8 cellular contexts compared by ENCODE assay signal in the genomic region with DNA sequence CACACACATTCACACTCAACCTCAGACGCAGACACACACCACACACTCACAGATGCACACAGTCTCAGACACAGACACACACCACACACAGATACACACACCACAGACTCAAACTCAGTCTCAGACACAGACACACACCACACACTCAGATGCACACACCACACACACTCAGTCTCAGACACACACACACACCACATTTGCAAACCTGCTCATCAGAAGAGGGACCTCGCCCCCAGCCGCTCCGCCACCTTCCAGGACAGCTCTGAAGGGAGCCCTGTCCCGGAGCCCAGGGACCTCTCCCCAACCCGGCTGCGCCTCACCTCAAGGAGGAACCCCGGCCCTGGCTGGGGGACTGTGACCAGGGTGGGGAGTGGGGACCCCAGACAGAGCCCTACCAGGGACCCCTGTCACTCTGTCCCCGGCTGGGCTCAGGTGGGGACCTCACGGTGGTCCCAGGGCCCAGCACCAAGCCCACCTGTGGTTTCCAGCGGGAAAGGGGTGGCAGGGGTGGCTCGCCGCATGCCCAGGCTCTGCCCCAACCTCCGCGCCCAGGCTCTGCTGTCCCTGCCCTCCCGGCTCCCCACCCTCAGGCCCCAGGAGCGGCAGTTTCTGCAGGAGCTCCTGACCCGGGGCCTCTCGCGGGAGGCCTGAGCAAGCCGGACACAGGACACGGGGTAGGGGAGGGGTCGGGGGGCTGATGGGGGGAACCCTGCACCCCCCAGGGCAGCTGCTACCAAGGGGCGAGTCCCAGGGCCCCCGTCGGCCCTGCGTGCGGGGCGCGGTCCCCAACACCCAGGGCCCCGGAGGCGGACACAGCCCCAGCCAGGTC. TPM values are rescaled to one million over a fixed set of nuclear protein-coding genes. Genes with fewer than 3 reads are reported as not detected.
A peak's percentile ranks its signal among the peaks of the same experiment; 100 is the strongest.
DNase-seq lines count a peak whose midpoint lies in the region; ATAC-seq and TF ChIP-seq lines count a peak whose summit lies in the region.

No MANE protein-coding gene starts in this region.

- H3K36me3 ChIP-seq in body of pancreas (replicated peaks in 1 of 2; ENCODE audit: insufficient read depth in 1 of 2, low read depth in 2 of 2), result no peaks in the 10 kb centered on the region
- no peaks in the 10 kb centered on the region for H3K36me3 ChIP-seq in lung (ENCODE audit: control insufficient read depth in 2 of 2, insufficient read depth in 2 of 2, low read length in 2 of 2)

- WGBS in body of pancreas, 2 donors, result 46 to 92% methylated on average over 4 to 26 of the region's 32 CpGs
- WGBS in lung, 2 donors, result 38 to 65% methylated on average over 21 to 32 of the region's 32 CpGs

- no peaks in the 10 kb centered on the region for H3K4me1 Mint-ChIP-seq in type B pancreatic cell (ENCODE audit: unreplicated experiment)

- intact Hi-C loops in body of pancreas (cut with DNase I), result no loop called here

- peak overlapping the region; percentile 78 for H3K4me3 Mint-ChIP-seq in type B pancreatic cell

- H3K27ac ChIP-seq in body of pancreas (peak overlapping the region in 1 of 4 donors; percentile 14), lung (ENCODE audit: low read depth in 1 of 2, low read length in 1 of 2) (peak overlapping the region; percentile 49 to 85)

- H3K27ac Mint-ChIP-seq in type B pancreatic cell, result no peak overlapping the region

- H3K9me3 ChIP-seq in body of pancreas, result no peaks in the 10 kb centered on the region
- H3K9me3 ChIP-seq in lung (ENCODE audit: control insufficient read depth in 2 of 2, insufficient read depth in 1 of 2, low read length in 1 of 2), result peaks cover 0 to 6% of the 10 kb centered on the region in 2 donors

- peaks cover under 1% of the 10 kb centered on the region for H3K9me3 Mint-ChIP-seq in type B pancreatic cell

- H3K4me1 ChIP-seq in body of pancreas (peaks cover 15% of the 10 kb centered on the region), lung (ENCODE audit: control insufficient read depth in 2 of 2, insufficient read depth in 2 of 2, low read length in 2 of 2) (peaks cover 0 to 6% of the 10 kb centered on the region in 2 donors)

- ATAC-seq in activated CD4-positive, CD25-positive, alpha-beta regulatory T cell treated with anti-CD3 and anti-CD28 coated beads, Interleukin-2, amount 50 U/mL, for 24 hours, result no peak
- ATAC-seq in body of pancreas (no peak), lung (ENCODE audit: insufficient read depth, low FRiP score) (no peak), GM21576 (IDR thresholded peaks at IDR 0.05; ENCODE audit: unreplicated experiment) (no peak), HG03460 (IDR thresholded peaks at IDR 0.05; ENCODE audit: unreplicated experiment) (no peak)

- no peak overlapping the region for H3K4me3 ChIP-seq in body of pancreas
- no peak overlapping the region for H3K4me3 ChIP-seq in lung

- peaks cover 34% of the 10 kb centered on the region for H3K27me3 Mint-ChIP-seq in type B pancreatic cell

- no peak for TF ChIP-seq CTCF in body of pancreas (IDR thresholded peaks at IDR 0.05)
- no peak for TF ChIP-seq CTCF in lung (IDR thresholded peaks at IDR 0.05; ENCODE audit: control extremely low read depth, extremely low read depth)
- TF ChIP-seq CTCF in type B pancreatic cell (conservative IDR thresholded peaks at IDR 0.05), result no peak

- H3K27me3 ChIP-seq in body of pancreas (peaks cover 0 to 6% of the 10 kb centered on the region in 2 donors), lung (ENCODE audit: control insufficient read depth, insufficient read depth) (no peaks in the 10 kb centered on the region)

- peak; percentile 29 for DNase-seq in activated CD4-positive, CD25-positive, alpha-beta regulatory T cell treated with anti-CD3 and anti-CD28 coated beads, Interleukin-2, amount 50 U/mL, for 72 hours
- DNase-seq in body of pancreas (peak in 3 of 4 donors; percentile 3 to 11 (median 8)), lung (ENCODE audit: low spot score) (no peak), type B pancreatic cell (ENCODE audit: extremely low spot score, unreplicated experiment) (peak; percentile 72), RKO (ENCODE audit: low spot score) (no peak)

- H3K36me3 Mint-ChIP-seq in type B pancreatic cell, result peaks cover 8% of the 10 kb centered on the region

- TF ChIP-seq POLR2A in body of pancreas (IDR thresholded peaks at IDR 0.05), result no peak

RNA-seq across cellular contexts. Expression of a gene that starts 0.7 kb away (rescaled TPM):
- 100 to 1,000 TPM in 1 of 2 donors, 10 to 100 TPM in 1; 72.1 to 339 TPM for total RNA-seq in body of pancreas
- 100 to 1,000 TPM; 350 to 466 TPM for total RNA-seq in lung
- 100 to 1,000 TPM; 192 to 234 TPM for polyA plus RNA-seq in lung
- 23.8 and 114 TPM in 2 replicates for total RNA-seq in type B pancreatic cell (ENCODE audit: low replicate concordance)

RNA-seq across cellular contexts. Expression of a gene that starts 58.2 kb away (rescaled TPM):
- total RNA-seq in body of pancreas, result under 1 TPM in 1 of 2 donors, not detected in 1; 0.33 TPM
- under 1 TPM; 0.26 to 0.43 TPM for total RNA-seq in lung
- polyA plus RNA-seq in lung, result under 1 TPM; 0.03 to 0.14 TPM
- 26.9 and 45.0 TPM in 2 replicates for total RNA-seq in type B pancreatic cell (ENCODE audit: low replicate concordance)

Comparison
In these comparisons a context has a peak if more than half of its experiments do, and no peak if none do; other contexts are left out.
1. DNase-seq: peak in activated CD4-positive, CD25-positive, alpha-beta regulatory T cell treated with anti-CD3 and anti-CD28 coated beads, Interleukin-2, amount 50 U/mL, for 72 hours (single experiment), body of pancreas (3 of 4) and type B pancreatic cell (single experiment); none in lung (single experiment) and RKO (single experiment).
2. RNA of a gene that starts 58.2 kb away (total RNA-seq): 26.9 to 45.0 TPM in type B pancreatic cell; 0.26 to 0.43 TPM in lung and 0.33 TPM in body of pancreas; every median in the first group is over 10 times any median in the second.